Comparison of ENCODE assay signal across 21 cellular contexts in the genomic region with DNA sequence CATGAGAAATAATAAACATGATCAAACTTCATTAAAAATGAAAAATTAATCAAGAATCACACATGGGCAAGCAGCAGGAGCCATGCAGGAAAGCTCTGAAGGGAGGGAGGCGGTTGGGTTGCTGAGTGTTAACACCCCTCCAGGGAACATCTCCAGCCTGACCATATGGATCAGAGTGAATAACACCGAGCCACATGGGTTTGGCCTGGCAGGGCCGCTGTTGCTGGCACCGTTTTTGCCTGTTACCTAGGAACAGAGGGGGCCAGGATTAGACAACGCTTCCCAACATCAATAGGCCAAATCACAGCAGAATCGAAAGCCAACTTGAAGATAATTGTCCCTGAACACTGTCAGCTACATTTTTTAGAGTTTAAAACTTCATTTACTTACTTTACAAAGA.
A peak's percentile ranks its signal among the peaks of the same experiment; 100 is the strongest.
DNase-seq lines count a peak whose midpoint lies in the region; ATAC-seq and TF ChIP-seq lines count a peak whose summit lies in the region.
"Had no signal": no experiment of that assay in that cellular context is flagged by ENCODE, and none has a peak within 500 bp of the region (broad histone marks: within the 10 kb centered on the region; RNA-seq: fewer than 3 reads in every experiment).

No MANE protein-coding gene starts in this region.

- 44 to 59% methylated on average over 6 of the region's 6 CpGs for WGBS in GM23248 (ENCODE audit: low coverage in 1 of 2, low lambda C conversion rate in 2 of 2, missing lambda C conversion rate in 2 of 2), 2 experiments

- H3K79me2 ChIP-seq in GM23248 (ENCODE audit: insufficient read depth): no peaks in the 10 kb centered on the region
- H3K79me2 ChIP-seq: hepatocyte had no signal

- in situ Hi-C loops in GM23248 (cut with MboI): no loop called here
- in situ Hi-C loops in KBM-7 (cut with MboI; ENCODE audit: low pct_unique_long_range_greater_than_20kb, low sequenced_read_pairs): no loop called here

- DNase-seq in Ammon's horn (ENCODE audit: low spot score): peak; percentile 69
- peak; percentile 8 for DNase-seq in GM23248
- DNase-seq in NCI-H446 treated with DMSO at 0.1 percent for 48 hours (lab: John Stamatoyannopoulos, UW): peak; percentile 91
- DNase-seq in fibroblast of mammary gland (ENCODE audit: low read depth): peak; percentile 44
- no peak for DNase-seq in NCI-H526 treated with DMSO at 0.1 percent for 48 hours (lab: John Stamatoyannopoulos, UW)
- DNase-seq in KBM-7: no peak
- DNase-seq: activated CD4-positive, alpha-beta T cell treated with anti-CD3 and anti-CD28 coated beads for 4 hours; activated CD8-positive, alpha-beta memory T cell treated with anti-CD3 and anti-CD28 coated beads for 24 hours; activated gamma-delta T cell; activated T-cell treated with anti-CD3 and anti-CD28 coated beads, Interleukin-2, amount 50 U/mL, for 1 hour; effector CD8-positive, alpha-beta T cell; erythroblast; KG1; naive B cell; NCI-H187 treated with DMSO at 0.1 percent for 48 hours; NCI-H510A; SJCRH30; stimulated activated CD4-positive, alpha-beta T cell treated with anti-CD3 and anti-CD28 coated beads, Interleukin-2, amount 100 ng/mL, for 48 hours had no signal

- H4K20me1 ChIP-seq in GM23248 (ENCODE audit: insufficient read depth): no peaks in the 10 kb centered on the region

- no peak overlapping the region for H3K4me3 ChIP-seq in GM23248
- H3K4me3 ChIP-seq in fibroblast of mammary gland (ENCODE audit: control insufficient read depth, low read depth, low read length): no peak overlapping the region
- H3K4me3 ChIP-seq: hepatocyte, SJCRH30 had no signal

- ATAC-seq in GM21717 (IDR thresholded peaks at IDR 0.05; ENCODE audit: unreplicated experiment): no peak
- ATAC-seq: stimulated activated memory B cell treated with anti-CD40 and anti-IgM and Interleukin-4, amounts not matched to agents 10 μg/mL and 1 μg/mL and 100 μg/mL, for 72 hours had no signal

- H3F3A ChIP-seq in GM23248 (ENCODE audit: insufficient read depth): peaks cover 4% of the 10 kb centered on the region; the same call in 1 of the 2 replicates

- TF ChIP-seq CTCF in fibroblast of mammary gland (conservative IDR thresholded peaks at IDR 0.05; ENCODE audit: control insufficient read depth, insufficient read depth, low read depth, low read length): no peak

- no peaks in the 10 kb centered on the region for H3K36me3 ChIP-seq in GM23248 (ENCODE audit: low read depth)
- H3K36me3 ChIP-seq: SJCRH30 had no signal

- no peak overlapping the region for H3K9ac ChIP-seq in GM23248

- no peak overlapping the region for H2AFZ ChIP-seq in GM23248
- H2AFZ ChIP-seq: hepatocyte had no signal

- no peak overlapping the region for H3K4me2 ChIP-seq in GM23248 (ENCODE audit: unreplicated experiment)
- H3K4me2 ChIP-seq: hepatocyte had no signal

- no peaks in the 10 kb centered on the region for H3K9me2 ChIP-seq in GM23248 (ENCODE audit: insufficient read depth)

- H3K27me3 ChIP-seq in GM23248 (replicated peaks; ENCODE audit: insufficient read depth): no peaks in the 10 kb centered on the region
- H3K27me3 ChIP-seq: hepatocyte, SJCRH30 had no signal

- H3K27ac ChIP-seq in GM23248: no peak overlapping the region
- H3K27ac ChIP-seq: hepatocyte, SJCRH30 had no signal

- peaks cover 8% of the 10 kb centered on the region; the same call in 1 of the 2 replicates for H3K4me1 ChIP-seq in GM23248 (ENCODE audit: insufficient read depth)
- H3K4me1 ChIP-seq: SJCRH30 had no signal

- no peaks in the 10 kb centered on the region for H3K9me3 ChIP-seq in GM23248 (ENCODE audit: low read depth)
- H3K9me3 ChIP-seq: SJCRH30 had no signal

Comparison
In these comparisons a context has a peak if more than half of its experiments do, and no peak if none do; other contexts are left out.
1. DNase-seq: peak in Ammon's horn (single experiment), GM23248 (single experiment), NCI-H446 treated with DMSO at 0.1 percent for 48 hours (single experiment) and fibroblast of mammary gland (single experiment); none in NCI-H526 treated with DMSO at 0.1 percent for 48 hours (single experiment) and KBM-7 (single experiment).